ENCODE assay signal across 1 cellular context in genomic region chr2:231680992-231681852, GRCh38.
TF ChIP-seq lines count a peak whose summit lies in the region.

No MANE protein-coding gene starts in this region.

TF ChIP-seq in HepG2, 621 proteins besides CTCF, POLR2A, EP300 and RAD21 (continued from another document and continues in another):
- TF ChIP-seq ZNF619 (CRISPR knock-in tag; IDR thresholded peaks at IDR 0.05): 0 out of 2 replicates have a peak, but pooled peaks have one; percentile 41
- 0 out of 2 replicates have a peak, but pooled peaks have one; percentile 33 for TF ChIP-seq PRDM4 (CRISPR knock-in tag; IDR thresholded peaks at IDR 0.05; ENCODE audit: borderline replicate concordance)
- peak; percentile 33; the same call in 1 of the 2 replicates for TF ChIP-seq ZBTB10 (CRISPR knock-in tag; IDR thresholded peaks at IDR 0.05; ENCODE audit: borderline replicate concordance)
- TF ChIP-seq GATAD1 (CRISPR knock-in tag; IDR thresholded peaks at IDR 0.05): no peak
- no peak for TF ChIP-seq ZNF557 (CRISPR knock-in tag; IDR thresholded peaks at IDR 0.05)
- TF ChIP-seq HMG20B (CRISPR knock-in tag; conservative IDR thresholded peaks at IDR 0.05): peak; percentile 35; the same call in 1 of the 2 replicates
- TF ChIP-seq KLF13 (CRISPR knock-in tag; IDR thresholded peaks at IDR 0.05): no peak
- TF ChIP-seq SP1 (IDR thresholded peaks at IDR 0.05): no peak
- peak; percentile 64; the same call in 1 of the 2 replicates for TF ChIP-seq SP1 (CRISPR knock-in tag; IDR thresholded peaks at IDR 0.05)
- TF ChIP-seq ASH2L (IDR thresholded peaks at IDR 0.05; ENCODE audit: insufficient read length, low read depth, low read length): peak; percentile 94
- TF ChIP-seq ZNF746 (CRISPR knock-in tag; IDR thresholded peaks at IDR 0.05): peak; percentile 24; the same call in 1 of the 2 replicates
- TF ChIP-seq ZNF790 (CRISPR knock-in tag; IDR thresholded peaks at IDR 0.05; ENCODE audit: borderline replicate concordance): peak; percentile 65; the same call in 1 of the 2 replicates
- peak; percentile 76; the same call in 1 of the 2 replicates for TF ChIP-seq ZNF367 (CRISPR knock-in tag; IDR thresholded peaks at IDR 0.05; ENCODE audit: borderline replicate concordance)
- 0 out of 2 replicates have a peak, but pooled peaks have one; percentile 20 for TF ChIP-seq SIN3B (IDR thresholded peaks at IDR 0.05; ENCODE audit: low read length)
- TF ChIP-seq ZNF44 (CRISPR knock-in tag; IDR thresholded peaks at IDR 0.05): 0 out of 2 replicates have a peak, but pooled peaks have one; percentile 49
- TF ChIP-seq NR2C2 (CRISPR knock-in tag; IDR thresholded peaks at IDR 0.05; ENCODE audit: borderline replicate concordance): peak; percentile 92
- 0 out of 2 replicates have a peak, but pooled peaks have one; percentile 42 for TF ChIP-seq ZFP1 (CRISPR knock-in tag; IDR thresholded peaks at IDR 0.05)
- 0 out of 2 replicates have a peak, but pooled peaks have one; percentile 69 for TF ChIP-seq KLF15 (CRISPR knock-in tag; IDR thresholded peaks at IDR 0.05; ENCODE audit: borderline replicate concordance)
- no peak; the same call in 1 of the 2 replicates for TF ChIP-seq ZNF124 (CRISPR knock-in tag; IDR thresholded peaks at IDR 0.05)
- TF ChIP-seq ELF3 (CRISPR knock-in tag; IDR thresholded peaks at IDR 0.05): peak; percentile 58; the same call in 1 of the 2 replicates
- TF ChIP-seq ZHX1 (CRISPR knock-in tag; IDR thresholded peaks at IDR 0.05; ENCODE audit: low read depth): peak; percentile 74
- no peak for TF ChIP-seq CBX2 (IDR thresholded peaks at IDR 0.05; ENCODE audit: low read depth, low read length)
- no peak for TF ChIP-seq CBX2 (CRISPR knock-in tag; IDR thresholded peaks at IDR 0.05; ENCODE audit: low read depth)
- TF ChIP-seq BORCS8-MEF2B (CRISPR knock-in tag; IDR thresholded peaks at IDR 0.05): peak; percentile 88
- peak; percentile 81; the same call in 1 of the 2 replicates for TF ChIP-seq SNAPC5 (CRISPR knock-in tag; IDR thresholded peaks at IDR 0.05; ENCODE audit: borderline replicate concordance)
- TF ChIP-seq U2AF2 (IDR thresholded peaks at IDR 0.05; ENCODE audit: low read depth, low read length): no peak
- TF ChIP-seq NONO (IDR thresholded peaks at IDR 0.05): no peak
- TF ChIP-seq NONO (CRISPR knock-in tag; conservative IDR thresholded peaks at IDR 0.05): peak; percentile 64
- TF ChIP-seq ARID2 (CRISPR knock-in tag; IDR thresholded peaks at IDR 0.05; ENCODE audit: borderline replicate concordance): peak; percentile 89
- peak; percentile 87 for TF ChIP-seq MYC (CRISPR knock-in tag; IDR thresholded peaks at IDR 0.05; ENCODE audit: borderline replicate concordance)
- TF ChIP-seq IRX3 (CRISPR knock-in tag; IDR thresholded peaks at IDR 0.05; ENCODE audit: borderline replicate concordance, low read depth): peak; percentile 96
- 0 out of 2 replicates have a peak, but pooled peaks have one; percentile 5 for TF ChIP-seq ZNF234 (CRISPR knock-in tag; conservative IDR thresholded peaks at IDR 0.05)
- TF ChIP-seq XRCC5 (optimal IDR thresholded peaks at IDR 0.05; ENCODE audit: low read length): peak; percentile 17
- peak; percentile 57 for TF ChIP-seq TSC22D2 (CRISPR knock-in tag; IDR thresholded peaks at IDR 0.05; ENCODE audit: borderline replicate concordance)
- TF ChIP-seq ZNF674 (CRISPR knock-in tag; IDR thresholded peaks at IDR 0.05; ENCODE audit: low read depth): 0 out of 2 replicates have a peak, but pooled peaks have one; percentile 53
- TF ChIP-seq FOXJ3 (CRISPR knock-in tag; IDR thresholded peaks at IDR 0.05; ENCODE audit: borderline replicate concordance): no peak
- TF ChIP-seq ZBTB44 (CRISPR knock-in tag; IDR thresholded peaks at IDR 0.05): no peak
- peak; percentile 88 for TF ChIP-seq GABPB1 (CRISPR knock-in tag; IDR thresholded peaks at IDR 0.05)
- 0 out of 2 replicates have a peak, but pooled peaks have one; percentile 8 for TF ChIP-seq GATA4 (IDR thresholded peaks at IDR 0.05; ENCODE audit: borderline replicate concordance, low read depth)
- TF ChIP-seq ATF3 (CRISPR knock-in tag; IDR thresholded peaks at IDR 0.05): no peak; the same call in 1 of the 2 replicates
- no peak for TF ChIP-seq SOX6 (IDR thresholded peaks at IDR 0.05)
- TF ChIP-seq SOX6 (CRISPR knock-in tag; IDR thresholded peaks at IDR 0.05): peak; percentile 35; the same call in 1 of the 2 replicates
- peak; percentile 68; the same call in 1 of the 2 replicates for TF ChIP-seq SP2 (CRISPR knock-in tag; IDR thresholded peaks at IDR 0.05)
- TF ChIP-seq NFATC3 (CRISPR knock-in tag; IDR thresholded peaks at IDR 0.05): peak; percentile 96; the same call in 1 of the 2 replicates
- TF ChIP-seq FOXO1 (CRISPR knock-in tag; IDR thresholded peaks at IDR 0.05): peak; percentile 59; the same call in 1 of the 2 replicates
- no peak; the same call in none of the 2 replicates for TF ChIP-seq ZNF263 (CRISPR knock-in tag; IDR thresholded peaks at IDR 0.05)
- TF ChIP-seq ZNF574 (CRISPR knock-in tag; IDR thresholded peaks at IDR 0.05): peak; percentile 85; the same call in 1 of the 2 replicates
- TF ChIP-seq ATF7-NPFF (CRISPR knock-in tag; IDR thresholded peaks at IDR 0.05; ENCODE audit: low read depth): peak; percentile 93
- TF ChIP-seq ZNF253 (CRISPR knock-in tag; IDR thresholded peaks at IDR 0.05; ENCODE audit: borderline replicate concordance): peak; percentile 45; the same call in 1 of the 2 replicates
- no peak for TF ChIP-seq NFE2 (CRISPR knock-in tag; IDR thresholded peaks at IDR 0.05)
- peak; percentile 93 for TF ChIP-seq PATZ1 (CRISPR knock-in tag; IDR thresholded peaks at IDR 0.05)
- peak; percentile 3 to 94; a peak in 2 of 4 replicates for TF ChIP-seq NR2F1 (CRISPR knock-in tag; IDR thresholded peaks at IDR 0.05)
- peak; percentile 78 for TF ChIP-seq PHF8 (CRISPR knock-in tag; IDR thresholded peaks at IDR 0.05)
- TF ChIP-seq ZNF678 (CRISPR knock-in tag; IDR thresholded peaks at IDR 0.05): 0 out of 2 replicates have a peak, but pooled peaks have one; percentile 60
- peak; percentile 62; the same call in 1 of the 2 replicates for TF ChIP-seq DR1 (CRISPR knock-in tag; IDR thresholded peaks at IDR 0.05)
- TF ChIP-seq MED1 (CRISPR knock-in tag; IDR thresholded peaks at IDR 0.05): peak; percentile 66
- peak; percentile 92 for TF ChIP-seq MAX (IDR thresholded peaks at IDR 0.05)
